Comparison of ENCODE assay signal across 1 cellular context in genomic region chr6:11976489-11976888, GRCh38.
TF ChIP-seq lines count a peak whose summit lies in the region.

No MANE protein-coding gene starts in this region.

TF ChIP-seq in H1, 55 proteins besides CTCF, POLR2A, EP300 and RAD21 (continued from another document):
- no peak for TF ChIP-seq SP4 (IDR thresholded peaks at IDR 0.05; ENCODE audit: low read length)
- no peak for TF ChIP-seq KDM5A (IDR thresholded peaks at IDR 0.05; ENCODE audit: low read length)
- TF ChIP-seq RBBP5 (IDR thresholded peaks at IDR 0.05; ENCODE audit: borderline replicate concordance, low read depth, low read length): no peak
- TF ChIP-seq SP1 (IDR thresholded peaks at IDR 0.05; ENCODE audit: low read depth, low read length): no peak
- TF ChIP-seq NRF1 (IDR thresholded peaks at IDR 0.05; ENCODE audit: low read depth, low read length): no peak
- no peak for TF ChIP-seq TAF1 (IDR thresholded peaks at IDR 0.05; ENCODE audit: low read depth, low read length)
- TF ChIP-seq EZH2 (IDR thresholded peaks at IDR 0.05; ENCODE audit: low read depth, low read length, severe bottlenecking): no peak
- no peak for TF ChIP-seq YY1 (IDR thresholded peaks at IDR 0.05; ENCODE audit: low read depth, low read length)
- no peak for TF ChIP-seq JUND (IDR thresholded peaks at IDR 0.05; ENCODE audit: low read length)
